In the genomic region with DNA sequence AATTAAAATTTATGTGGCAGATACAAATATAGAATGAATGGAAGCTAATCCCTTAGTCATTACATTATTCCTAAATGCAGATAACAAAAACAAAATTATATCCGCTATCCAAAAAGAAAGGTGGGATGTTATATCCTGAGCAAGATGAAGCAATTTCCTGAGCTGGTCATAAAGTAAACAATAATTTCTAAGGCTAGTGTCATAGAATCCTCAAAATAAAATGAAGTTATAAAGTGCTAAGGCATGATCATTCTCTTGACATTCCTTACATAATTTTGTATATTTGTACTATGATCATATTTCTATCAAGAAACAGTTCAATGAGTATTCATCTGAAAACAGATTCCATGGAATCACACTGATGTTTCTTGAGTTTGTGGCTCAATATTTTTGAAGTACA, we compare ENCODE assay signal across 28 cellular contexts.
A peak's percentile ranks its signal among the peaks of the same experiment; 100 is the strongest.
DNase-seq lines count a peak whose midpoint lies in the region; ATAC-seq and TF ChIP-seq lines count a peak whose summit lies in the region.
"Had no signal": no experiment of that assay in that cellular context is flagged by ENCODE, and none has a peak within 500 bp of the region (broad histone marks: within the 10 kb centered on the region; RNA-seq: fewer than 3 reads in every experiment).

No MANE protein-coding gene starts in this region.

- H3K18ac ChIP-seq in IMR-90 (ENCODE audit: low read depth, low read length) (no peak overlapping the region), mesenchymal stem cell (ENCODE audit: low read depth in 1 of 2, low read length in 2 of 2) (no peak overlapping the region)

- H3K79me1 ChIP-seq in IMR-90 (ENCODE audit: low read depth in 1 of 2, low read length in 2 of 2) (no peaks in the 10 kb centered on the region), mesenchymal stem cell (replicated peaks; ENCODE audit: low read length, poor library complexity, severe bottlenecking) (no peaks in the 10 kb centered on the region)

- TF ChIP-seq CTCF in IMR-90 (conservative IDR thresholded peaks at IDR 0.05; ENCODE audit: low read depth, low read length) (no peak), chondrocyte (IDR thresholded peaks at IDR 0.05) (no peak), dorsolateral prefrontal cortex (IDR thresholded peaks at IDR 0.05 in 54 of 56, conservative IDR thresholded peaks at IDR 0.05 in 2 of 56; ENCODE audit: low read depth in 1 of 56, partially characterized antibody in 56 of 56) (no peak)

- H3K4me3 Mint-ChIP-seq in chondrocyte (ENCODE audit: unreplicated experiment): no peak overlapping the region
- no peak overlapping the region for H3K4me3 Mint-ChIP-seq in activated naive CD4-positive, alpha-beta T cell treated with anti-CD3 and anti-CD28 coated beads for 36 hours
- H3K4me3 Mint-ChIP-seq: activated CD4-positive, alpha-beta T cell treated with anti-CD3 and anti-CD28 coated beads, Interleukin-2, amount 10 ng/mL, durations not matched to agents 7 days and 5 days; activated T-cell treated with anti-CD3 and anti-CD28 coated beads, Interleukin-2, amount 50 U/mL, for 4 hours; brain; endodermal cell; H9; naive thymus-derived CD4-positive, alpha-beta T cell; stimulated activated naive CD8-positive, alpha-beta T cell treated with anti-CD3 and anti-CD28 coated beads, Interleukin-15, amount 100 ng/mL, for 72 hours; WTC11 had no signal

- H3K4ac ChIP-seq in IMR-90 (ENCODE audit: low read depth, low read length) (no peak overlapping the region), mesenchymal stem cell (ENCODE audit: low read depth in 1 of 2, low read length in 2 of 2) (no peak overlapping the region)

- H3K4me1 ChIP-seq in IMR-90 (ENCODE audit: control insufficient read depth, insufficient read depth, low read length) (no peaks in the 10 kb centered on the region), mesenchymal stem cell (ENCODE audit: control insufficient read depth, insufficient read depth, low read depth, low read length) (no peaks in the 10 kb centered on the region)
- H3K4me1 ChIP-seq: BE2C had no signal

- H4K91ac ChIP-seq in IMR-90 (ENCODE audit: insufficient read depth, low read depth, low read length) (no peak overlapping the region), mesenchymal stem cell (ENCODE audit: low read length) (no peak overlapping the region)

- H2AFZ ChIP-seq in IMR-90 (replicated peaks; ENCODE audit: low read length, poor library complexity) (no peak overlapping the region), mesenchymal stem cell (ENCODE audit: low read depth, low read length) (no peak overlapping the region)

- intact Hi-C loops in IMR-90 (cut with micrococcal nuclease) (loop anchor here (5.0 kb wide), 1 partner anchor 92 kb away; a partner anchor contains a TSS), dorsolateral prefrontal cortex (cut with DNase I) (no loop called here)
- intact Hi-C loops in activated naive CD4-positive, alpha-beta T cell treated with anti-CD3 and anti-CD28 coated beads for 36 hours (cut with micrococcal nuclease): no loop called here

- H2BK15ac ChIP-seq in IMR-90 (ENCODE audit: low read depth, low read length) (no peak overlapping the region), mesenchymal stem cell (ENCODE audit: low read depth, poor library complexity, severe bottlenecking) (no peak overlapping the region)

- no peak overlapping the region for H4K5ac ChIP-seq in IMR-90 (ENCODE audit: low read depth, low read length)

- no peak overlapping the region for H2BK20ac ChIP-seq in IMR-90 (ENCODE audit: low read depth, low read length)

- no peaks in the 10 kb centered on the region for H4K20me1 ChIP-seq in IMR-90 (ENCODE audit: insufficient read depth, low read length)

- no peak overlapping the region for H2BK120ac ChIP-seq in IMR-90 (ENCODE audit: low read depth, low read length)
- no peak overlapping the region for H2BK120ac ChIP-seq in mesenchymal stem cell (ENCODE audit: low read depth, low read length)

- dilution Hi-C loops in IMR-90 (cut with HindIII; ENCODE audit: low sequenced_read_pairs, unreplicated experiment): no loop called here

- no peaks in the 10 kb centered on the region for H3K9me3 ChIP-seq in IMR-90 (ENCODE audit: control insufficient read depth, insufficient read depth, low read length)
- H3K9me3 ChIP-seq in mesenchymal stem cell (ENCODE audit: control insufficient read depth, low read length): no peaks in the 10 kb centered on the region
- H3K9me3 ChIP-seq: BE2C, vagina had no signal

- no peak overlapping the region for H2BK5ac ChIP-seq in IMR-90 (ENCODE audit: low read depth, low read length, poor library complexity, severe bottlenecking)
- H2BK5ac ChIP-seq in mesenchymal stem cell (ENCODE audit: low read depth, low read length, poor library complexity, severe bottlenecking): no peak overlapping the region

- no peak overlapping the region for H2AK9ac ChIP-seq in IMR-90 (replicated peaks; ENCODE audit: low read depth, low read length, poor library complexity)

- TF ChIP-seq RAD21 in IMR-90 (IDR thresholded peaks at IDR 0.05; ENCODE audit: low read length): no peak

- no TSS peak for BruUV-seq in IMR-90 (replicated peaks; lab: Mats Ljungman, UMichigan)

- H4K8ac ChIP-seq in IMR-90 (ENCODE audit: low read depth in 2 of 2, low read length in 2 of 2): no peak overlapping the region
- no peak overlapping the region for H4K8ac ChIP-seq in mesenchymal stem cell (ENCODE audit: low read length)

- H3K9ac ChIP-seq in IMR-90 (ENCODE audit: low read depth, low read length): no peak overlapping the region
- peak overlapping the region; percentile 34 for H3K9ac ChIP-seq in mesenchymal stem cell (ENCODE audit: low read length)

- no peak for TF ChIP-seq POLR2A in IMR-90 (IDR thresholded peaks at IDR 0.05; ENCODE audit: low read depth, low read length)

- peaks cover 24% of the 10 kb centered on the region for H3K4me1 Mint-ChIP-seq in chondrocyte (ENCODE audit: low read depth)
- peaks cover 2% of the 10 kb centered on the region for H3K4me1 Mint-ChIP-seq in activated naive CD4-positive, alpha-beta T cell treated with anti-CD3 and anti-CD28 coated beads for 36 hours (ENCODE audit: low read depth)
- H3K4me1 Mint-ChIP-seq: brain, endodermal cell, H9, WTC11 had no signal

- no peaks in the 10 kb centered on the region for H3K36me3 ChIP-seq in IMR-90 (ENCODE audit: control insufficient read depth, insufficient read depth, low read length)
- peaks cover 0 to 72% of the 10 kb centered on the region in 2 experiments for H3K36me3 ChIP-seq in mesenchymal stem cell (ENCODE audit: control insufficient read depth in 1 of 2, insufficient read depth in 2 of 2, low read depth in 1 of 2, low read length in 2 of 2)
- H3K36me3 ChIP-seq: BE2C, vagina had no signal

- H3K9me3 Mint-ChIP-seq in chondrocyte (ENCODE audit: low read depth): peaks cover 3% of the 10 kb centered on the region
- H3K9me3 Mint-ChIP-seq in activated naive CD4-positive, alpha-beta T cell treated with anti-CD3 and anti-CD28 coated beads for 36 hours: no peaks in the 10 kb centered on the region
- H3K9me3 Mint-ChIP-seq: activated CD4-positive, alpha-beta T cell treated with anti-CD3 and anti-CD28 coated beads, Interleukin-2, amount 10 ng/mL, durations not matched to agents 7 days and 5 days; brain; endodermal cell; H9; stimulated activated naive CD8-positive, alpha-beta T cell treated with anti-CD3 and anti-CD28 coated beads, Interleukin-15, amount 100 ng/mL, for 72 hours had no signal

- no peak overlapping the region for H3K27ac ChIP-seq in IMR-90 (ENCODE audit: insufficient read depth, low read length)
- H3K27ac ChIP-seq in mesenchymal stem cell (ENCODE audit: low read length, poor library complexity, severe bottlenecking): no peak overlapping the region
- no peak overlapping the region for H3K27ac ChIP-seq in dorsolateral prefrontal cortex
- H3K27ac ChIP-seq: vagina had no signal

- H3K27me3 Mint-ChIP-seq in chondrocyte (ENCODE audit: low read depth): no peaks in the 10 kb centered on the region
- peaks cover 15% of the 10 kb centered on the region for H3K27me3 Mint-ChIP-seq in activated naive CD4-positive, alpha-beta T cell treated with anti-CD3 and anti-CD28 coated beads for 36 hours (ENCODE audit: low read depth)
- H3K27me3 Mint-ChIP-seq: brain; stimulated activated naive CD8-positive, alpha-beta T cell treated with anti-CD3 and anti-CD28 coated beads, Interleukin-15, amount 100 ng/mL, for 72 hours had no signal

- 0 out of 2 replicates have a peak overlapping the region, but pooled peaks have one; percentile 4 for H3K23ac ChIP-seq in IMR-90 (ENCODE audit: low read depth, low read length)
- no peak overlapping the region for H3K23ac ChIP-seq in mesenchymal stem cell (ENCODE audit: low read length in 2 of 2)

- H3K4me2 ChIP-seq in IMR-90 (ENCODE audit: low read depth, low read length) (no peak overlapping the region), mesenchymal stem cell (ENCODE audit: low read length, poor library complexity, severe bottlenecking) (no peak overlapping the region)

- no peaks in the 10 kb centered on the region for H3K36me3 Mint-ChIP-seq in chondrocyte (ENCODE audit: low read depth)
- no peaks in the 10 kb centered on the region for H3K36me3 Mint-ChIP-seq in activated naive CD4-positive, alpha-beta T cell treated with anti-CD3 and anti-CD28 coated beads for 36 hours (ENCODE audit: low read depth)
- H3K36me3 Mint-ChIP-seq: brain, WTC11 had no signal

- no peaks in the 10 kb centered on the region for H3K9me1 ChIP-seq in IMR-90 (ENCODE audit: insufficient read depth, low read length)

- WGBS in IMR-90 (ENCODE audit: extremely low coverage in 2 of 2, insufficient read length in 1 of 2), 2 experiments: no CpG with 5 or more reads among the region's 1 CpG
- no CpG with 5 or more reads among the region's 1 CpG for WGBS in mesenchymal stem cell

- H3K14ac ChIP-seq in IMR-90 (replicated peaks; ENCODE audit: low read depth, low read length) (no peak overlapping the region), mesenchymal stem cell (ENCODE audit: low read length in 2 of 2) (no peak overlapping the region)

- no peak overlapping the region for H3K56ac ChIP-seq in IMR-90 (ENCODE audit: extremely low read depth, insufficient read depth, low read length)

- POLR2A ChIA-PET in IMR-90 (lab: Charles Lee; ENCODE audit: unreplicated experiment): no interaction called here

- H2AK5ac ChIP-seq in IMR-90 (ENCODE audit: low read depth, low read length) (no peak overlapping the region), mesenchymal stem cell (ENCODE audit: low read length, severe bottlenecking) (no peak overlapping the region)

- CTCF ChIA-PET in IMR-90 (lab: Yijun Ruan, JAX): interaction anchor here (1.0 to 1.3 kb wide), 2 partner anchors 11 to 295 kb away, joined by 3 to 7 read pairs; no protein-coding TSS in a partner anchor
- CTCF ChIA-PET in activated naive CD4-positive, alpha-beta T cell treated with anti-CD3 and anti-CD28 coated beads for 36 hours (lab: Charles Lee): no interaction called here

- H3K4me3 ChIP-seq in IMR-90 (ENCODE audit: insufficient read depth, low read depth, low read length) (no peak overlapping the region), mesenchymal stem cell (ENCODE audit: insufficient read depth in 1 of 2, low read depth in 1 of 2, low read length in 2 of 2) (no peak overlapping the region), dorsolateral prefrontal cortex (no peak overlapping the region)
- H3K4me3 ChIP-seq: vagina had no signal

- DNase-seq in EH (ENCODE audit: low read depth) (peak; percentile 22), IMR-90 (peak; percentile 30), chondrocyte (ENCODE audit: low spot score) (no peak), mesenchymal stem cell (no peak), A172 (ENCODE audit: low spot score) (no peak), dorsolateral prefrontal cortex (no peak), T1000 (lab: John Stamatoyannopoulos, UW) (no peak)
- DNase-seq in activated naive CD4-positive, alpha-beta T cell treated with anti-CD3 and anti-CD28 coated beads for 36 hours: no peak
- DNase-seq: ACHN; activated CD4-positive, alpha-beta T cell treated with anti-CD3 and anti-CD28 coated beads, Interleukin-2, amount 10 ng/mL, durations not matched to agents 7 days and 5 days; activated gamma-delta T cell treated with Interleukin-2 at 50 U/mL for 16 hours; activated T-cell treated with anti-CD3 and anti-CD28 coated beads, Interleukin-2, amount 50 U/mL, for 4 hours; BE2C; endodermal cell; H9; KG1; naive thymus-derived CD4-positive, alpha-beta T cell; NCI-H1417 treated with DMSO at 0.1 percent for 48 hours; NCI-H774; nucleus accumbens; small intestine; stimulated activated CD4-positive, alpha-beta T cell treated with anti-CD3 and anti-CD28 coated beads, Interleukin-1b, Interleukin-23, amount 100 ng/mL, for 48 hours; stimulated activated CD8-positive, alpha-beta memory T cell treated with anti-CD3 and anti-CD28 coated beads, Interleukin-4, amount 100 ng/mL, for 48 hours; stimulated activated naive CD8-positive, alpha-beta T cell treated with anti-CD3 and anti-CD28 coated beads, Interleukin-15, amount 100 ng/mL, for 72 hours had no signal

- H3K27ac Mint-ChIP-seq in chondrocyte (ENCODE audit: unreplicated experiment): peak overlapping the region; percentile 34
- H3K27ac Mint-ChIP-seq in activated naive CD4-positive, alpha-beta T cell treated with anti-CD3 and anti-CD28 coated beads for 36 hours: no peak overlapping the region
- H3K27ac Mint-ChIP-seq: activated CD4-positive, alpha-beta T cell treated with anti-CD3 and anti-CD28 coated beads, Interleukin-2, amount 10 ng/mL, durations not matched to agents 7 days and 5 days; brain; endodermal cell; H9; naive thymus-derived CD4-positive, alpha-beta T cell; stimulated activated naive CD8-positive, alpha-beta T cell treated with anti-CD3 and anti-CD28 coated beads, Interleukin-15, amount 100 ng/mL, for 72 hours; WTC11 had no signal

- no peak for ATAC-seq in IMR-90 (ENCODE audit: low read depth)
- ATAC-seq: activated T-cell treated with anti-CD3 and anti-CD28 coated beads, Interleukin-2, amount 50 U/mL, for 4 hours; left lobe of liver; naive thymus-derived CD4-positive, alpha-beta T cell; stimulated activated naive CD8-positive, alpha-beta T cell treated with anti-CD3 and anti-CD28 coated beads, Interleukin-15, amount 100 ng/mL, for 72 hours; WTC11 had no signal

- H2BK12ac ChIP-seq in mesenchymal stem cell (ENCODE audit: low read length in 2 of 2): no peak overlapping the region

- H3K27me3 ChIP-seq in IMR-90 (ENCODE audit: control insufficient read depth, insufficient read depth, low read length): no peaks in the 10 kb centered on the region
- no peaks in the 10 kb centered on the region for H3K27me3 ChIP-seq in mesenchymal stem cell (ENCODE audit: control insufficient read depth in 1 of 2, insufficient read depth in 1 of 2, low read length in 2 of 2)
- H3K27me3 ChIP-seq in dorsolateral prefrontal cortex: no peaks in the 10 kb centered on the region
- H3K27me3 ChIP-seq: BE2C, vagina had no signal

- in situ Hi-C loops in IMR-90 (cut with MboI; ENCODE audit: low sequenced_read_pairs): no loop called here

Comparison
In these comparisons a context has a peak if more than half of its experiments do, and no peak if none do; other contexts are left out.
1. DNase-seq: peak in EH (single experiment) and IMR-90 (single experiment); none in chondrocyte (single experiment), mesenchymal stem cell (single experiment), A172 (single experiment), dorsolateral prefrontal cortex (0 of 10), T1000 (single experiment) and activated naive CD4-positive, alpha-beta T cell treated with anti-CD3 and anti-CD28 coated beads for 36 hours (single experiment).